8 cellular contexts compared by ENCODE assay signal in the genomic region with DNA sequence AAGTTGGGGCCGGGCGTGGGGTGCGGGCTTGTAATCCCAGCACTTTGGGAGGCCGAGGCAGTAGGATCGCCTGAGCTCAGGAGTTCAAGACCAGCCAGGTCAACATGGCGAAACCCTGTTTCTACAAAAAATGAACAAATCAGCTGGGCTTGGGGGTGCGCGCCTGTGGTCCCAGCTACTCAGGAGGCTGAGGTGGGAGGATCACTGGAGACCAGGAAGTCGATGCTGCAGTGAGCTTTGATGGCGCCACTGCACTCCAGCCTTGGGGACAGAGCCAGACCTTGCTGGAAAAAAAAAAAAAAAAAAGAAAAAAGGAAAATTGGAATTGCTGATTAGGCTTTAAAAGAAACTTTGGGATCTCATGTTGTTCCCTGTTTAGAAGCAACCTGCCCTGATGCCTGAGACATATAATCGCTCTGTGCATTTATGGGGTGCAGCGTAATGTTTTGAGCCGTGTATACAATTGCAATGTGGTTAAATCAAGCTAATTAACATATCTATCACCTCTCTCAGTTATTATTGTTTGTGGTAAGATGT. TPM values are rescaled to one million over a fixed set of nuclear protein-coding genes. Genes with fewer than 3 reads are reported as not detected.
DNase-seq lines count a peak whose midpoint lies in the region; ATAC-seq and TF ChIP-seq lines count a peak whose summit lies in the region.

No MANE protein-coding gene starts in this region.

- peak overlapping the region; percentile 86 for H3K27ac Mint-ChIP-seq in activated CD4-positive, alpha-beta T cell treated with anti-CD3 and anti-CD28 coated beads, Interleukin-2, amount 10 ng/mL, durations not matched to agents 7 days and 5 days

- H3K27ac ChIP-seq in right lobe of liver = peak overlapping the region; percentile 73 to 87 (median 78)
- H3K27ac ChIP-seq in suprapubic skin = peak overlapping the region; percentile 91

- DNase-seq in activated CD4-positive, alpha-beta T cell treated with anti-CD3 and anti-CD28 coated beads, Interleukin-2, amount 10 ng/mL, durations not matched to agents 7 days and 5 days = no peak
- DNase-seq in activated CD4-positive, alpha-beta T cell treated with anti-CD3 and anti-CD28 coated beads for 48 hours = no peak
- DNase-seq in astrocyte of the cerebellum (ENCODE audit: low read depth) (no peak), right lobe of liver (no peak), suprapubic skin (ENCODE audit: low spot score in 2 of 2) (no peak), HuH-7.5 (ENCODE audit: low spot score) (no peak), cerebellum (ENCODE audit: low spot score) (no peak)

- no peak for ATAC-seq in right lobe of liver
- no peak for ATAC-seq in HG03280 (IDR thresholded peaks at IDR 0.05; ENCODE audit: unreplicated experiment)

- H3K4me1 ChIP-seq in right lobe of liver = peaks cover 0 to 7% (median 0%) of the 10 kb centered on the region in 4 donors
- H3K4me1 ChIP-seq in suprapubic skin = peaks cover 12% of the 10 kb centered on the region

- no peaks in the 10 kb centered on the region for H3K9me3 Mint-ChIP-seq in activated CD4-positive, alpha-beta T cell treated with anti-CD3 and anti-CD28 coated beads, Interleukin-2, amount 10 ng/mL, durations not matched to agents 7 days and 5 days

- no peak for TF ChIP-seq POLR2A in right lobe of liver (IDR thresholded peaks at IDR 0.05)
- TF ChIP-seq POLR2A in suprapubic skin (IDR thresholded peaks at IDR 0.05) = no peak

- no peaks in the 10 kb centered on the region for H3K27me3 ChIP-seq in right lobe of liver
- H3K27me3 ChIP-seq in suprapubic skin = no peaks in the 10 kb centered on the region

- peak overlapping the region; percentile 79 for H3K4me3 Mint-ChIP-seq in activated CD4-positive, alpha-beta T cell treated with anti-CD3 and anti-CD28 coated beads, Interleukin-2, amount 10 ng/mL, durations not matched to agents 7 days and 5 days

- TF ChIP-seq EP300 in suprapubic skin (IDR thresholded peaks at IDR 0.05) = no peak

- H3K9me3 ChIP-seq in right lobe of liver = no peaks in the 10 kb centered on the region
- no peaks in the 10 kb centered on the region for H3K9me3 ChIP-seq in suprapubic skin

- peaks cover 14% of the 10 kb centered on the region for H3K27me3 Mint-ChIP-seq in activated CD4-positive, alpha-beta T cell treated with anti-CD3 and anti-CD28 coated beads, Interleukin-2, amount 10 ng/mL, durations not matched to agents 7 days and 5 days

- peaks cover 23% of the 10 kb centered on the region for H3K36me3 Mint-ChIP-seq in activated CD4-positive, alpha-beta T cell treated with anti-CD3 and anti-CD28 coated beads, Interleukin-2, amount 10 ng/mL, durations not matched to agents 7 days and 5 days (ENCODE audit: low read depth)

- TF ChIP-seq CTCF in astrocyte of the cerebellum (IDR thresholded peaks at IDR 0.05; ENCODE audit: low read depth, low read length, missing control alignments) (no peak), right lobe of liver (IDR thresholded peaks at IDR 0.05) (no peak), suprapubic skin (IDR thresholded peaks at IDR 0.05) (no peak)

- POLR2A ChIA-PET in activated CD4-positive, alpha-beta T cell treated with anti-CD3 and anti-CD28 coated beads, Interleukin-2, amount 10 ng/mL, durations not matched to agents 7 days and 5 days (lab: Charles Lee) = no interaction called here

- H3K36me3 ChIP-seq in right lobe of liver (no peaks in the 10 kb centered on the region), suprapubic skin (peaks cover 5% of the 10 kb centered on the region)

- peaks cover 34% of the 10 kb centered on the region for H3K4me1 Mint-ChIP-seq in activated CD4-positive, alpha-beta T cell treated with anti-CD3 and anti-CD28 coated beads, Interleukin-2, amount 10 ng/mL, durations not matched to agents 7 days and 5 days

- intact Hi-C loops in right lobe of liver (cut with DNase I) = no loop called here

- in situ Hi-C loops in astrocyte of the cerebellum (cut with HindIII; ENCODE audit: low sequenced_read_pairs) = no loop called here

- CTCF ChIA-PET in activated CD4-positive, alpha-beta T cell treated with anti-CD3 and anti-CD28 coated beads, Interleukin-2, amount 10 ng/mL, durations not matched to agents 7 days and 5 days (lab: Charles Lee) = interaction anchor here (0.6 to 4.4 kb wide), 3 partner anchors 9 to 23 kb away, joined by 3 to 27 read pairs (median 8); no protein-coding TSS in a partner anchor

- H3K4me3 ChIP-seq in astrocyte of the cerebellum (ENCODE audit: low read depth, low read length) (peak overlapping the region; percentile 44), right lobe of liver (peak overlapping the region; percentile 47 to 65 (median 56)), suprapubic skin (peak overlapping the region; percentile 59)

- 49% methylated on average over 8 of the region's 13 CpGs for WGBS in right lobe of liver (ENCODE audit: insufficient coverage, low coverage, low lambda C conversion rate, missing lambda C conversion rate)
- WGBS in suprapubic skin = 59% methylated on average over 13 of the region's 13 CpGs

RNA-seq across cellular contexts. Expression of a gene that starts 0.8 kb away (rescaled TPM):
- total RNA-seq in activated CD4-positive, alpha-beta T cell treated with anti-CD3 and anti-CD28 coated beads, Interleukin-2, amount 10 ng/mL, durations not matched to agents 7 days and 5 days = 10 to 100 TPM; 11.2 to 13.8 TPM
- 1 to 10 TPM in 3 of 6 experiments, under 1 TPM in 3; 0.37 to 3.5 (median 1.6) TPM for total RNA-seq in right lobe of liver
- 1 to 10 TPM; 1.9 to 6.7 (median 4.3) TPM for total RNA-seq in suprapubic skin
- 26.3 TPM for total RNA-seq in cerebellum
